12 cellular contexts compared by ENCODE assay signal in the genomic region with DNA sequence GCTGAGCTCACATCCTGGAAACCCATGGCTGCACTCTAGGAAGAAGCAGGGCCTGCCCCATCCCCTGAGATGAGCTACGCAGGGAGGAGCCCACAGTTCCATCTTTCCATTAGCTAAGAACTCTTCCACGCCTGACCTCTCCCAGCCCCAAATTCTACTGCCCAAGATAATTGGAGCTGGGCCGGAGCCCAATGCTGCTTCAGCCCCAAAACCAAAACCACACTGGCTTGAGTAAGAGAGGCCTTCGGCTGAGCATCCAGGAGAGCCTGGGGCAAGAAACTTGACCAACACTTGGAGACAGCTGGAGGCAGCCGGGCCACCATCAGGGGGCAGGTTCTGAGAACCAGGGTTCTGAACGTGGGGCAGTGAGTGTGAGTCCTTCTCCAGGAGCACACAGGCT.
A peak's percentile ranks its signal among the peaks of the same experiment; 100 is the strongest.
DNase-seq lines count a peak whose midpoint lies in the region; ATAC-seq and TF ChIP-seq lines count a peak whose summit lies in the region.
"Had no signal": no experiment of that assay in that cellular context is flagged by ENCODE, and none has a peak within 500 bp of the region (broad histone marks: within the 10 kb centered on the region; RNA-seq: fewer than 3 reads in every experiment).

No MANE protein-coding gene starts in this region.

- H3K27me3 ChIP-seq in psoas muscle (ENCODE audit: insufficient read depth in 3 of 3, low read length in 2 of 3), result no peaks in the 10 kb centered on the region

- WGBS in psoas muscle, 3 donors, result 60 to 76% (median 68%) methylated on average over 6 of the region's 6 CpGs

- intact Hi-C loops in psoas muscle (cut with DNase I), result no loop called here
- intact Hi-C loops in head of caudate nucleus (cut with DNase I), result no loop called here

- no peaks in the 10 kb centered on the region for H3K9me3 ChIP-seq in psoas muscle
- H3K9me3 ChIP-seq: thoracic aorta had no signal

- ATAC-seq in psoas muscle, result peak; percentile 34 to 63 (median 43)
- ATAC-seq in HG03520 (IDR thresholded peaks at IDR 0.05; ENCODE audit: unreplicated experiment), result no peak
- no peak for ATAC-seq in HG03175 (IDR thresholded peaks at IDR 0.05; ENCODE audit: unreplicated experiment)

- no peak overlapping the region for H3K4me3 ChIP-seq in psoas muscle
- H3K4me3 ChIP-seq: thoracic aorta had no signal

- no peak overlapping the region for H3K27ac ChIP-seq in psoas muscle
- H3K27ac ChIP-seq: thoracic aorta had no signal

- no peak for TF ChIP-seq CTCF in psoas muscle (IDR thresholded peaks at IDR 0.05)

- DNase-seq in GM03348 (ENCODE audit: low spot score) (peak; percentile 87), M059J (ENCODE audit: low read depth) (peak; percentile 99), fibroblast of peridontal ligament (ENCODE audit: extremely low read depth) (peak; percentile 98), psoas muscle (peak; percentile 75 to 85), head of caudate nucleus (no peak)
- no peak for DNase-seq in stimulated activated CD4-positive, alpha-beta T cell treated with anti-CD3 and anti-CD28 coated beads, Interleukin-1b, Interleukin-23, amount 100 ng/mL, for 48 hours
- DNase-seq: CD4-positive, alpha-beta memory T cell; NCI-H1417 treated with DMSO at 0.1 percent for 48 hours; T-helper 9 cell had no signal

- no peaks in the 10 kb centered on the region for H3K4me1 ChIP-seq in psoas muscle

- no peaks in the 10 kb centered on the region for H3K36me3 ChIP-seq in psoas muscle (ENCODE audit: insufficient read depth in 1 of 2, low read depth in 1 of 2)
- H3K36me3 ChIP-seq: thoracic aorta had no signal

Comparison
In these comparisons a context has a peak if more than half of its experiments do, and no peak if none do; other contexts are left out.
1. DNase-seq: peak in GM03348 (single experiment), M059J (single experiment), fibroblast of peridontal ligament (single experiment) and psoas muscle (2 of 2); none in stimulated activated CD4-positive, alpha-beta T cell treated with anti-CD3 and anti-CD28 coated beads, Interleukin-1b, Interleukin-23, amount 100 ng/mL, for 48 hours (single experiment) and head of caudate nucleus (0 of 42).
2. ATAC-seq: peak in psoas muscle (4 of 4); none in HG03520 (single experiment) and HG03175 (single experiment).